ENCODE assay signal across 16 cellular contexts in genomic region chr7:131020759-131021219, GRCh38.
DNase-seq lines count a peak whose midpoint lies in the region; ATAC-seq, FAIRE-seq and TF ChIP-seq lines count a peak whose summit lies in the region.
"Had no signal": no experiment of that assay in that cellular context is flagged by ENCODE, and none has a peak within 500 bp of the region (broad histone marks: within the 10 kb centered on the region; RNA-seq: fewer than 3 reads in every experiment).

No MANE protein-coding gene starts in this region.

- FAIRE-seq in frontal cortex (lab: Jason Lieb, UNC): no peak
- FAIRE-seq: pancreas had no signal

- peak in 1 of 7 experiments; percentile 10 for DNase-seq in CD8-positive, alpha-beta T cell
- DNase-seq in effector CD4-positive, alpha-beta T cell: no peak
- DNase-seq in frontal cortex (ENCODE audit: low spot score in 2 of 2) (no peak), left colon (no peak)
- DNase-seq: KG1; left cardiac atrium; NCI-H345; pancreas; stimulated activated CD4-positive, alpha-beta T cell treated with anti-CD3 and anti-CD28 coated beads, Interleukin-4, amount 100 ng/mL, for 24 hours; testis had no signal

- H3K4me3 Mint-ChIP-seq in CD8-positive, alpha-beta T cell: peak overlapping the region; percentile 32
- H3K4me3 Mint-ChIP-seq in activated T-helper 17 cell treated with anti-CD3 and anti-CD28 coated beads, Interleukin-2, amount 50 U/mL, for 72 hours: peak overlapping the region; percentile 88

- CTCF ChIA-PET in CD8-positive, alpha-beta T cell (lab: Charles Lee): interaction anchor here (1.0 kb wide), 1 partner anchor 13 kb away, joined by 3 read pairs; no protein-coding TSS in a partner anchor

- POLR2A ChIA-PET in CD8-positive, alpha-beta T cell (lab: Charles Lee): interaction anchor here (0.9 kb wide), 1 partner anchor 64 kb away, joined by 6 read pairs; no protein-coding TSS in a partner anchor

- no peak overlapping the region for H3K4me3 ChIP-seq in CD8-positive, alpha-beta T cell (ENCODE audit: low read depth, low read length)
- H3K4me3 ChIP-seq: BLaER1, pancreas, testis had no signal

- no peaks in the 10 kb centered on the region for H3K9me3 ChIP-seq in CD8-positive, alpha-beta T cell (ENCODE audit: low read length)
- H3K9me3 ChIP-seq: BLaER1, pancreas, testis had no signal

- peaks cover 52% of the 10 kb centered on the region for H3K4me1 ChIP-seq in CD8-positive, alpha-beta T cell (ENCODE audit: insufficient read depth, low read length)

- intact Hi-C loops in CD8-positive, alpha-beta T cell (cut with DNase I, micrococcal nuclease): no loop called here
- intact Hi-C loops in left colon (cut with DNase I, micrococcal nuclease): no loop called here

- no peaks in the 10 kb centered on the region for H3K36me3 ChIP-seq in CD8-positive, alpha-beta T cell (ENCODE audit: insufficient read depth, low read length)
- H3K36me3 ChIP-seq: BLaER1, pancreas had no signal

- H3K9me3 Mint-ChIP-seq in CD8-positive, alpha-beta T cell: no peaks in the 10 kb centered on the region
- H3K9me3 Mint-ChIP-seq in activated T-helper 17 cell treated with anti-CD3 and anti-CD28 coated beads, Interleukin-2, amount 50 U/mL, for 72 hours: peaks cover 12% of the 10 kb centered on the region
- H3K9me3 Mint-ChIP-seq: brain had no signal

- TF ChIP-seq CTCF in CD8-positive, alpha-beta T cell (IDR thresholded peaks at IDR 0.05): no peak

- no peak overlapping the region for H3K27ac Mint-ChIP-seq in CD8-positive, alpha-beta T cell
- H3K27ac Mint-ChIP-seq in activated T-helper 17 cell treated with anti-CD3 and anti-CD28 coated beads, Interleukin-2, amount 50 U/mL, for 72 hours: peak overlapping the region; percentile 93

- peaks cover 84% of the 10 kb centered on the region for H3K4me1 Mint-ChIP-seq in CD8-positive, alpha-beta T cell (ENCODE audit: low read depth)
- peaks cover 51% of the 10 kb centered on the region for H3K4me1 Mint-ChIP-seq in activated T-helper 17 cell treated with anti-CD3 and anti-CD28 coated beads, Interleukin-2, amount 50 U/mL, for 72 hours

- ATAC-seq in CD8-positive, alpha-beta T cell: peak; percentile 8
- ATAC-seq in GM18873 (IDR thresholded peaks at IDR 0.05; ENCODE audit: low FRiP score, unreplicated experiment) (peak; percentile 55), HG03045 (IDR thresholded peaks at IDR 0.05; ENCODE audit: unreplicated experiment) (peak; percentile 39), HG03025 (IDR thresholded peaks at IDR 0.05; ENCODE audit: low FRiP score, unreplicated experiment) (no peak), left colon (no peak)
- ATAC-seq in activated T-helper 17 cell treated with anti-CD3 and anti-CD28 coated beads, Interleukin-2, amount 50 U/mL, for 72 hours (replicated peaks): peak; percentile 54

- H3K27me3 Mint-ChIP-seq in CD8-positive, alpha-beta T cell (ENCODE audit: low read depth): no peaks in the 10 kb centered on the region
- H3K27me3 Mint-ChIP-seq in activated T-helper 17 cell treated with anti-CD3 and anti-CD28 coated beads, Interleukin-2, amount 50 U/mL, for 72 hours: no peaks in the 10 kb centered on the region
- H3K27me3 Mint-ChIP-seq: brain had no signal

- no peak overlapping the region for H3K27ac ChIP-seq in CD8-positive, alpha-beta T cell (ENCODE audit: low read depth, low read length)
- H3K27ac ChIP-seq: BLaER1, pancreas, testis had no signal

- H3K27me3 ChIP-seq in CD8-positive, alpha-beta T cell (ENCODE audit: insufficient read depth, low read length): no peaks in the 10 kb centered on the region
- H3K27me3 ChIP-seq: BLaER1, pancreas, testis had no signal

- H3K36me3 Mint-ChIP-seq in CD8-positive, alpha-beta T cell: peaks cover 63% of the 10 kb centered on the region
- peaks cover 84% of the 10 kb centered on the region for H3K36me3 Mint-ChIP-seq in activated T-helper 17 cell treated with anti-CD3 and anti-CD28 coated beads, Interleukin-2, amount 50 U/mL, for 72 hours (ENCODE audit: low read depth)
- H3K36me3 Mint-ChIP-seq: brain had no signal

Comparison
In these comparisons a context has a peak if more than half of its experiments do, and no peak if none do; other contexts are left out.
1. ATAC-seq: peak in CD8-positive, alpha-beta T cell (single experiment), GM18873 (single experiment), HG03045 (single experiment) and activated T-helper 17 cell treated with anti-CD3 and anti-CD28 coated beads, Interleukin-2, amount 50 U/mL, for 72 hours (single experiment); none in HG03025 (single experiment) and left colon (single experiment).